In the genomic region with DNA sequence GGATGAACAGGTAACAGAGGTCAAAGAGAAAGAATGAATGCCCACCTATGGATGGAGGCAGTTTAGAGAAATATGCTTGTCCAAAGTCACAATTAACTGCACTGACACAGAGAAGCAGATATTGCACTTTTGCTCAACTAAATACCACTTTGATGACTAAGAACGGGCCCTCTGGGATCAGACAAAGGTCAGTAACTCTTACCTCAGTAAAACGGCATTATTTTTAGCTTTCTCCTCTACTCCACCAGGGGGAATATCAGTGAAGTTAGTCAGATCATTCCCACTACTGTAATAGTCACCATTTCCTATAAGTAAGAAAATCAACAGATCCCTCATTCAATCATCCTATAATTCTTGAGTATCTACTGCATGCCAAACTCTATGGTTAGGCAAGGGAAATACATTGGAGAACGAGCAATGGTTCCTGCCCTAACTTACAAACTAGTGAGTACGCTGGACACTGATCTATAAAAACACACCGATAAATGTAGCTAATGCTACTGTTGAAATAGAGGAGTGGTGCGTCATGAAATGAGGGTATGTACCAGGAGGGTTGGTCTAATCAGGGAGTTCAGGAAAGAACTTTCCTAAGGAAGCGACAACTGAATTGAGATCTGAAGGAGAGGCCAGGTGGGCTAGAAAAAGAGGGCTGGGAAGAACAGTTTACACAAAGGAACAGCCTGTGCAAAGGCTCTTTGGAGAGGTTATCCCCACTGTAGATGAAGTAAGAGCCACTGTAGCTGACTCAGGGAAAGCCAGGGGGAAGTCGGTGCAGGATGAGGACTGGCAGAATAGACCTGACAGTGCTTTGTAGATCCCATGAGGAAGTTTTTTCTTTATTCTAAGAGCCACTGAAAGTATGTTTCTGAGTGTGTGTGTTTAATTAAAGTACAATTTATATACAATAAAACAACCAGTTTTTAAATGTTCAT, we compare ENCODE assay signal across 1 cellular context.
TF ChIP-seq lines count a peak whose summit lies in the region.

No MANE protein-coding gene starts in this region.

TF ChIP-seq in GM12878, 131 proteins besides CTCF, POLR2A, EP300 and RAD21 (continued from another document):
- TF ChIP-seq, protein P1, sequence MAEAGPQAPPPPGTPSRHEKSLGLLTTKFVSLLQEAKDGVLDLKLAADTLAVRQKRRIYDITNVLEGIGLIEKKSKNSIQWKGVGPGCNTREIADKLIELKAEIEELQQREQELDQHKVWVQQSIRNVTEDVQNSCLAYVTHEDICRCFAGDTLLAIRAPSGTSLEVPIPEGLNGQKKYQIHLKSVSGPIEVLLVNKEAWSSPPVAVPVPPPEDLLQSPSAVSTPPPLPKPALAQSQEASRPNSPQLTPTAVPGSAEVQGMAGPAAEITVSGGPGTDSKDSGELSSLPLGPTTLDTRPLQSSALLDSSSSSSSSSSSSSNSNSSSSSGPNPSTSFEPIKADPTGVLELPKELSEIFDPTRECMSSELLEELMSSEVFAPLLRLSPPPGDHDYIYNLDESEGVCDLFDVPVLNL (IDR thresholded peaks at IDR 0.05; ENCODE audit: low read depth, low read length), result no peak
